1 cellular context compared by ENCODE assay signal in the genomic region with DNA sequence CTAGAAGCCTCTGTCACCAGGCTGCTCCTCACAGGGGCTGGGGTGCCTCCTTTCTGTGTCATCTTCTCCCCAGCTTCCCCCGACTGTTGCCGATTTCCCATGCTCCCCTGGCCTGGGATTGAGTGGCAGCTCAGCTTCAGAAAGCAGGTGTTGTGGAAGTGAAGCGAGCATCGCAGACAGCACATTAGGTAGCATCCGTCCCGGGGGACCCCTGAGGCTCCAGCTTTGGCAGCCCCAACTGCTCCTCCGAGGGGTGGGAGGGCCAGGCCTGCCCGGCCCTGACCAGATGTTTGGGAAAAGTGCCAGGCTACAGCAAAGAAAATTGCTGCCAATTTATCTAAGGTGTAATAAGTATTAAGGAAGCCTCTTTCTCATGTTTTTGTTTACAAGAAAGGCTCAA.
TF ChIP-seq lines count a peak whose summit lies in the region.

No MANE protein-coding gene starts in this region.

TF ChIP-seq in SK-N-SH, 30 proteins besides CTCF, POLR2A, EP300 and RAD21:
- TF ChIP-seq EZH2phosphoT487 (IDR thresholded peaks at IDR 0.05; ENCODE audit: borderline replicate concordance, low read depth) (no peak), TEAD4 (IDR thresholded peaks at IDR 0.05; ENCODE audit: borderline replicate concordance, insufficient read depth) (no peak)
